Comparison of ENCODE assay signal across 8 cellular contexts in genomic region chr16:29973384-29974246, GRCh38.
DNase-seq lines count a peak whose midpoint lies in the region; ATAC-seq lines count a peak whose summit lies in the region.

Gene TAOK2 (plus strand): TSS chr16:29973868. CDS start chr16:29977773, 3,905 bp downstream.

- DNase-seq in AG20443 (ENCODE audit: low spot score) (peak; percentile 100), NCI-H446 treated with DMSO at 0.1 percent for 48 hours (lab: John Stamatoyannopoulos, UW) (peak; percentile 98), iris pigment epithelial cell (ENCODE audit: low read depth) (peak; percentile 99)
- peak; percentile 84 for DNase-seq in activated CD4-positive, CD25-positive, alpha-beta regulatory T cell treated with anti-CD3 and anti-CD28 coated beads, Interleukin-2, amount 50 U/mL, for 16 hours (ENCODE audit: low read depth, low spot score)
- DNase-seq in central memory CD4-positive, alpha-beta T cell = peak; percentile 92
- peak; percentile 93 to 95 for DNase-seq in stimulated activated CD4-positive, alpha-beta T cell treated with anti-CD3 and anti-CD28 coated beads, Interleukin-12 subunit alpha, Interleukin-12 subunit beta, amount 100 ng/mL, for 24 hours (ENCODE audit: low read depth in 2 of 2)

- peak; percentile 86 for ATAC-seq in GM19043 (IDR thresholded peaks at IDR 0.05; ENCODE audit: low read depth, unreplicated experiment)
- peak; percentile 76 for ATAC-seq in HG03378 (IDR thresholded peaks at IDR 0.05; ENCODE audit: unreplicated experiment)

Comparison
In these comparisons a context has a peak if more than half of its experiments do, and no peak if none do; other contexts are left out.
1. Peak in every context shown above with its lines: DNase-seq and ATAC-seq.